Comparison of ENCODE assay signal across 11 cellular contexts in genomic region chr1:43007377-43008105, GRCh38. TPM values are rescaled to one million over a fixed set of nuclear protein-coding genes. Genes with fewer than 3 reads are reported as not detected.
DNase-seq lines count a peak whose midpoint lies in the region; ATAC-seq and TF ChIP-seq lines count a peak whose summit lies in the region.
"Had no signal": no experiment of that assay in that cellular context is flagged by ENCODE, and none has a peak within 500 bp of the region (broad histone marks: within the 10 kb centered on the region; RNA-seq: fewer than 3 reads in every experiment).

No MANE protein-coding gene starts in this region.

- peak overlapping the region; percentile 54 to 84 for H3K27ac ChIP-seq in breast epithelium
- H3K27ac ChIP-seq in foreskin keratinocyte, result peak overlapping the region; percentile 78

- H3K27ac Mint-ChIP-seq in MCF 10A (ENCODE audit: low read depth, unreplicated experiment), result no peak overlapping the region
- H3K27ac Mint-ChIP-seq in nephron progenitor cell, result peak overlapping the region; percentile 64
- H3K27ac Mint-ChIP-seq: T-helper 17 cell had no signal

- no peaks in the 10 kb centered on the region for H3K27me3 ChIP-seq in breast epithelium
- no peaks in the 10 kb centered on the region for H3K27me3 ChIP-seq in foreskin keratinocyte

- no peak overlapping the region for H3K4me3 Mint-ChIP-seq in MCF 10A (ENCODE audit: unreplicated experiment)
- no peak overlapping the region for H3K4me3 Mint-ChIP-seq in nephron progenitor cell
- H3K4me3 Mint-ChIP-seq: T-helper 17 cell had no signal

- no TSS peak for BruUV-seq in MCF 10A (replicated peaks; lab: Mats Ljungman, UMichigan)

- no peaks in the 10 kb centered on the region for H3K9me3 ChIP-seq in breast epithelium

- peak overlapping the region in 2 of 3 donors; percentile 37 to 58 for H3K4me3 ChIP-seq in breast epithelium

- TF ChIP-seq CTCF in breast epithelium (IDR thresholded peaks at IDR 0.05), result no peak
- no peak for TF ChIP-seq CTCF in MCF 10A (IDR thresholded peaks at IDR 0.05; ENCODE audit: unreplicated experiment)
- no peak for TF ChIP-seq CTCF in foreskin keratinocyte (conservative IDR thresholded peaks at IDR 0.05)
- no peak for TF ChIP-seq CTCF in nephron progenitor cell (IDR thresholded peaks at IDR 0.05)

- DNase-seq in breast epithelium (ENCODE audit: low spot score in 2 of 2) (peak in 1 of 2 donors; percentile 61), MCF 10A (ENCODE audit: unreplicated experiment) (no peak), foreskin keratinocyte (no peak), nephron progenitor cell (peak; percentile 64), medulla oblongata (ENCODE audit: extremely low spot score) (no peak)
- DNase-seq: activated CD4-positive, alpha-beta T cell treated with anti-CD3 and anti-CD28 coated beads for 48 hours; activated T-cell treated with anti-CD3 and anti-CD28 coated beads, Interleukin-2, amount 50 U/mL, for 1 hour; T-helper 17 cell had no signal

- ATAC-seq in foreskin keratinocyte (peak; percentile 64), GM21576 (IDR thresholded peaks at IDR 0.05; ENCODE audit: unreplicated experiment) (no peak), GM18498 (IDR thresholded peaks at IDR 0.05; ENCODE audit: unreplicated experiment) (no peak), GM21526 (IDR thresholded peaks at IDR 0.05; ENCODE audit: low FRiP score, unreplicated experiment) (no peak)
- ATAC-seq: T-helper 17 cell had no signal

- CTCF ChIA-PET in MCF 10A (lab: Yijun Ruan, JAX), result no interaction called here

- POLR2A ChIA-PET in MCF 10A (lab: Yijun Ruan, JAX), result no interaction called here

- no peaks in the 10 kb centered on the region for H3K27me3 Mint-ChIP-seq in MCF 10A (ENCODE audit: insufficient read depth, unreplicated experiment)
- peaks cover 13% of the 10 kb centered on the region for H3K27me3 Mint-ChIP-seq in nephron progenitor cell (ENCODE audit: low read depth, poor library complexity)

- H3K9me3 Mint-ChIP-seq in MCF 10A (ENCODE audit: unreplicated experiment), result no peaks in the 10 kb centered on the region
- H3K9me3 Mint-ChIP-seq in nephron progenitor cell, result no peaks in the 10 kb centered on the region

- H3K36me3 ChIP-seq in breast epithelium, result no peaks in the 10 kb centered on the region

- H3K4me1 ChIP-seq in breast epithelium (no peaks in the 10 kb centered on the region), foreskin keratinocyte (peaks cover 18% of the 10 kb centered on the region)

- H3K36me3 Mint-ChIP-seq in MCF 10A (ENCODE audit: insufficient read depth, unreplicated experiment), result no peaks in the 10 kb centered on the region
- no peaks in the 10 kb centered on the region for H3K36me3 Mint-ChIP-seq in nephron progenitor cell (ENCODE audit: low read depth)

- no peak for TF ChIP-seq POLR2A in breast epithelium (IDR thresholded peaks at IDR 0.05)

- peaks cover 5% of the 10 kb centered on the region for H3K4me1 Mint-ChIP-seq in MCF 10A (ENCODE audit: insufficient read depth, unreplicated experiment)
- peaks cover 42% of the 10 kb centered on the region for H3K4me1 Mint-ChIP-seq in nephron progenitor cell

- intact Hi-C loops in breast epithelium (cut with DNase I; ENCODE audit: low total_unique reads), result no loop called here
- intact Hi-C loops in MCF 10A (cut with micrococcal nuclease), result no loop called here

RNA-seq across cellular contexts. Expression of gene SLC2A1, which starts 48.9 kb away (rescaled TPM):
- 10 to 100 TPM; 29.5 to 78.9 (median 42.1) TPM for total RNA-seq in breast epithelium
- total RNA-seq in MCF 10A (2022), result 87.5 and 95.0 TPM in 2 replicates
- 204 and 209 TPM in 2 replicates for total RNA-seq in foreskin keratinocyte
- 178 and 182 TPM in 2 replicates for polyA plus RNA-seq in foreskin keratinocyte
